In the genomic region with DNA sequence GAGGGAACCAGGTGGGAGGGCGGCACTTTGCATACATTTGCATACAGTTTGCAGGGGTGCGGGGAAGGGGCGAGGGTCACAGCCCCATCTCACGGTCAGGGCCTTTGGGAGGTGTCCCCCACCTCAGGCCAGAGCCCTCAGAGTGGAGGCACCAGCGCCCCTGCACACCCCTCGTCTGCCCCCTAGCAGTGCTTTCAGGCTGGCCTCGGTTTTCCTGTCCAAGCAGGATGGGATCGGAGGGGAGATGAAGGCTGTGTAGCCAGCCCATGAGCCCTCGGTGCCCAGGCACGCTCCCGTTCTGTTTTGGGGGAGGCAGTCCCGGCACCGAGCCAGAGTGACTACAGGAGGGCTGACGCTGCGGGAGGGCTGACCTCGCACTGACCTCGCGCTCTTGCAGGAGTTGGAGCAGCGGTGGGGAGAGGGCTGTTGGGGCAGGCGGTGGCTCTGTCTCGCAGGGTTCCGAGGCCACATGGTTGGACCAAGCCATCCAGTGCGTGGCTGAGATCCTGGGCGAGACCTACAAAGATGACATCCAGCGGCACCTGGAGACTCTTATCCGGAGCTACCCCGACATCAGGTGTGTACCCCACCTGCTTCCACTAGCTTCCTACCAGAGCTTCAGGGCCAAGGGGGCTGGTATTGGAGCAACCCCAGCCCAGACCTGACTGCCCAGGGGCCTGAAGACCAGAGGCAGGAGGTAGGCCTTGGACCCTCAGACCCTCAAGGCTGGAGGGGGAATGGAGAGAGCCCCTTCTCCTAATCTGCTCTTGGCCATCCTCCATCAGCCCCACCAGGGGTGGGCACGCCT, we compare ENCODE assay signal across 1 cellular context.
TF ChIP-seq lines count a peak whose summit lies in the region.

No MANE protein-coding gene starts in this region.

TF ChIP-seq in K562, 482 proteins besides CTCF, POLR2A, EP300 and RAD21 (continued from another document and continues in another):
- TF ChIP-seq, protein P1, sequence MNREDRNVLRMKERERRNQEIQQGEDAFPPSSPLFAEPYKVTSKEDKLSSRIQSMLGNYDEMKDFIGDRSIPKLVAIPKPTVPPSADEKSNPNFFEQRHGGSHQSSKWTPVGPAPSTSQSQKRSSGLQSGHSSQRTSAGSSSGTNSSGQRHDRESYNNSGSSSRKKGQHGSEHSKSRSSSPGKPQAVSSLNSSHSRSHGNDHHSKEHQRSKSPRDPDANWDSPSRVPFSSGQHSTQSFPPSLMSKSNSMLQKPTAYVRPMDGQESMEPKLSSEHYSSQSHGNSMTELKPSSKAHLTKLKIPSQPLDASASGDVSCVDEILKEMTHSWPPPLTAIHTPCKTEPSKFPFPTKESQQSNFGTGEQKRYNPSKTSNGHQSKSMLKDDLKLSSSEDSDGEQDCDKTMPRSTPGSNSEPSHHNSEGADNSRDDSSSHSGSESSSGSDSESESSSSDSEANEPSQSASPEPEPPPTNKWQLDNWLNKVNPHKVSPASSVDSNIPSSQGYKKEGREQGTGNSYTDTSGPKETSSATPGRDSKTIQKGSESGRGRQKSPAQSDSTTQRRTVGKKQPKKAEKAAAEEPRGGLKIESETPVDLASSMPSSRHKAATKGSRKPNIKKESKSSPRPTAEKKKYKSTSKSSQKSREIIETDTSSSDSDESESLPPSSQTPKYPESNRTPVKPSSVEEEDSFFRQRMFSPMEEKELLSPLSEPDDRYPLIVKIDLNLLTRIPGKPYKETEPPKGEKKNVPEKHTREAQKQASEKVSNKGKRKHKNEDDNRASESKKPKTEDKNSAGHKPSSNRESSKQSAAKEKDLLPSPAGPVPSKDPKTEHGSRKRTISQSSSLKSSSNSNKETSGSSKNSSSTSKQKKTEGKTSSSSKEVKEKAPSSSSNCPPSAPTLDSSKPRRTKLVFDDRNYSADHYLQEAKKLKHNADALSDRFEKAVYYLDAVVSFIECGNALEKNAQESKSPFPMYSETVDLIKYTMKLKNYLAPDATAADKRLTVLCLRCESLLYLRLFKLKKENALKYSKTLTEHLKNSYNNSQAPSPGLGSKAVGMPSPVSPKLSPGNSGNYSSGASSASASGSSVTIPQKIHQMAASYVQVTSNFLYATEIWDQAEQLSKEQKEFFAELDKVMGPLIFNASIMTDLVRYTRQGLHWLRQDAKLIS (CRISPR knock-in tag; IDR thresholded peaks at IDR 0.05) = no peak
- no peak for TF ChIP-seq TBL1XR1 (IDR thresholded peaks at IDR 0.05; ENCODE audit: low read length in 2 of 2)
- TF ChIP-seq L3MBTL2 (IDR thresholded peaks at IDR 0.05) = peak; percentile 86
- peak; percentile 60 for TF ChIP-seq RBFOX2 (IDR thresholded peaks at IDR 0.05; ENCODE audit: low read depth, low read length)
- peak; percentile 58 for TF ChIP-seq CXXC5 (CRISPR knock-in tag; IDR thresholded peaks at IDR 0.05)
- peak; percentile 13; the same call in 1 of the 2 replicates for TF ChIP-seq HOMEZ (CRISPR knock-in tag; IDR thresholded peaks at IDR 0.05)
- no peak for TF ChIP-seq CGGBP1 (CRISPR knock-in tag; IDR thresholded peaks at IDR 0.05)
- TF ChIP-seq, protein P2, sequence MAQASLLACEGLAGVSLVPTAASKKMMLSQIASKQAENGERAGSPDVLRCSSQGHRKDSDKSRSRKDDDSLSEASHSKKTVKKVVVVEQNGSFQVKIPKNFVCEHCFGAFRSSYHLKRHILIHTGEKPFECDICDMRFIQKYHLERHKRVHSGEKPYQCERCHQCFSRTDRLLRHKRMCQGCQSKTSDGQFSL (CRISPR knock-in tag; IDR thresholded peaks at IDR 0.05) = no peak
- TF ChIP-seq, protein P2 (tag; IDR thresholded peaks at IDR 0.05) = 0 out of 4 replicates have a peak, but pooled peaks have one; percentile 47 to 52
- TF ChIP-seq ZNF507 (tag; conservative IDR thresholded peaks at IDR 0.05) = no peak
- TF ChIP-seq, protein P3, sequence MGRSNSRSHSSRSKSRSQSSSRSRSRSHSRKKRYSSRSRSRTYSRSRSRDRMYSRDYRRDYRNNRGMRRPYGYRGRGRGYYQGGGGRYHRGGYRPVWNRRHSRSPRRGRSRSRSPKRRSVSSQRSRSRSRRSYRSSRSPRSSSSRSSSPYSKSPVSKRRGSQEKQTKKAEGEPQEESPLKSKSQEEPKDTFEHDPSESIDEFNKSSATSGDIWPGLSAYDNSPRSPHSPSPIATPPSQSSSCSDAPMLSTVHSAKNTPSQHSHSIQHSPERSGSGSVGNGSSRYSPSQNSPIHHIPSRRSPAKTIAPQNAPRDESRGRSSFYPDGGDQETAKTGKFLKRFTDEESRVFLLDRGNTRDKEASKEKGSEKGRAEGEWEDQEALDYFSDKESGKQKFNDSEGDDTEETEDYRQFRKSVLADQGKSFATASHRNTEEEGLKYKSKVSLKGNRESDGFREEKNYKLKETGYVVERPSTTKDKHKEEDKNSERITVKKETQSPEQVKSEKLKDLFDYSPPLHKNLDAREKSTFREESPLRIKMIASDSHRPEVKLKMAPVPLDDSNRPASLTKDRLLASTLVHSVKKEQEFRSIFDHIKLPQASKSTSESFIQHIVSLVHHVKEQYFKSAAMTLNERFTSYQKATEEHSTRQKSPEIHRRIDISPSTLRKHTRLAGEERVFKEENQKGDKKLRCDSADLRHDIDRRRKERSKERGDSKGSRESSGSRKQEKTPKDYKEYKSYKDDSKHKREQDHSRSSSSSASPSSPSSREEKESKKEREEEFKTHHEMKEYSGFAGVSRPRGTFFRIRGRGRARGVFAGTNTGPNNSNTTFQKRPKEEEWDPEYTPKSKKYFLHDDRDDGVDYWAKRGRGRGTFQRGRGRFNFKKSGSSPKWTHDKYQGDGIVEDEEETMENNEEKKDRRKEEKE (IDR thresholded peaks at IDR 0.05; ENCODE audit: borderline replicate concordance in 1 of 2, control insufficient read depth in 1 of 2, low read depth in 2 of 2, low read length in 1 of 2) = no peak
- TF ChIP-seq HNRNPLL (IDR thresholded peaks at IDR 0.05; ENCODE audit: low read depth, low read length, poor library complexity, severe bottlenecking) = no peak
- TF ChIP-seq RBBP5 (IDR thresholded peaks at IDR 0.05; ENCODE audit: borderline replicate concordance, insufficient read depth, low read length, poor library complexity, severe bottlenecking) = peak; percentile 25
- no peak for TF ChIP-seq NR2C1 (IDR thresholded peaks at IDR 0.05)
- peak; percentile 76 for TF ChIP-seq NR2C1 (tag; IDR thresholded peaks at IDR 0.05)
- no peak for TF ChIP-seq CHD2 (IDR thresholded peaks at IDR 0.05; ENCODE audit: low read depth, low read length)
- no peak for TF ChIP-seq NR4A1 (CRISPR knock-in tag; IDR thresholded peaks at IDR 0.05)
- TF ChIP-seq NR4A1 (tag; IDR thresholded peaks at IDR 0.05) = 0 out of 2 replicates have a peak, but pooled peaks have one; percentile 42
- peak; percentile 12; the same call in 1 of the 2 replicates for TF ChIP-seq ESRRA (IDR thresholded peaks at IDR 0.05; ENCODE audit: borderline replicate concordance, low read depth)
- TF ChIP-seq ZNF583 (CRISPR knock-in tag; IDR thresholded peaks at IDR 0.05) = peak; percentile 70; the same call in 1 of the 2 replicates
- TF ChIP-seq STAT5B (CRISPR knock-in tag; IDR thresholded peaks at IDR 0.05) = no peak
- no peak for TF ChIP-seq TCF15 (CRISPR knock-in tag; IDR thresholded peaks at IDR 0.05)
- peak; percentile 41; the same call in 1 of the 2 replicates for TF ChIP-seq MYC (IDR thresholded peaks at IDR 0.05; ENCODE audit: low read depth, low read length)
- TF ChIP-seq MYC (CRISPR knock-in tag; IDR thresholded peaks at IDR 0.05; ENCODE audit: borderline replicate concordance, low read depth) = no peak
- TF ChIP-seq, protein P4, sequence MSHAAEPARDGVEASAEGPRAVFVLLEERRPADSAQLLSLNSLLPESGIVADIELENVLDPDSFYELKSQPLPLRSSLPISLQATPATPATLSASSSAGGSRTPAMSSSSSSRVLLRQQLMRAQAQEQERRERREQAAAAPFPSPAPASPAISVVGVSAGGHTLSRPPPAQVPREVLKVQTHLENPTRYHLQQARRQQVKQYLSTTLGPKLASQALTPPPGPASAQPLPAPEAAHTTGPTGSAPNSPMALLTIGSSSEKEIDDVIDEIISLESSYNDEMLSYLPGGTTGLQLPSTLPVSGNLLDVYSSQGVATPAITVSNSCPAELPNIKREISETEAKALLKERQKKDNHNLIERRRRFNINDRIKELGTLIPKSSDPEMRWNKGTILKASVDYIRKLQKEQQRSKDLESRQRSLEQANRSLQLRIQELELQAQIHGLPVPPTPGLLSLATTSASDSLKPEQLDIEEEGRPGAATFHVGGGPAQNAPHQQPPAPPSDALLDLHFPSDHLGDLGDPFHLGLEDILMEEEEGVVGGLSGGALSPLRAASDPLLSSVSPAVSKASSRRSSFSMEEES (CRISPR knock-in tag; IDR thresholded peaks at IDR 0.05) = no peak
- TF ChIP-seq SMC3 (conservative IDR thresholded peaks at IDR 0.05; ENCODE audit: insufficient read depth, low read depth, low read length) = no peak
- TF ChIP-seq, protein P5, sequence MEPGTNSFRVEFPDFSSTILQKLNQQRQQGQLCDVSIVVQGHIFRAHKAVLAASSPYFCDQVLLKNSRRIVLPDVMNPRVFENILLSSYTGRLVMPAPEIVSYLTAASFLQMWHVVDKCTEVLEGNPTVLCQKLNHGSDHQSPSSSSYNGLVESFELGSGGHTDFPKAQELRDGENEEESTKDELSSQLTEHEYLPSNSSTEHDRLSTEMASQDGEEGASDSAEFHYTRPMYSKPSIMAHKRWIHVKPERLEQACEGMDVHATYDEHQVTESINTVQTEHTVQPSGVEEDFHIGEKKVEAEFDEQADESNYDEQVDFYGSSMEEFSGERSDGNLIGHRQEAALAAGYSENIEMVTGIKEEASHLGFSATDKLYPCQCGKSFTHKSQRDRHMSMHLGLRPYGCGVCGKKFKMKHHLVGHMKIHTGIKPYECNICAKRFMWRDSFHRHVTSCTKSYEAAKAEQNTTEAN (CRISPR knock-in tag; IDR thresholded peaks at IDR 0.05) = no peak
- peak; percentile 71 for TF ChIP-seq ZNF592 (IDR thresholded peaks at IDR 0.05)
- TF ChIP-seq THRA (IDR thresholded peaks at IDR 0.05) = no peak
- no peak for TF ChIP-seq PHB2 (IDR thresholded peaks at IDR 0.05; ENCODE audit: low read depth)
- TF ChIP-seq CREB3L1 (IDR thresholded peaks at IDR 0.05; ENCODE audit: borderline replicate concordance, low read depth) = no peak
- TF ChIP-seq CSDE1 (IDR thresholded peaks at IDR 0.05) = no peak
- no peak for TF ChIP-seq KLF10 (CRISPR knock-in tag; IDR thresholded peaks at IDR 0.05)
